In genomic region chrX:66164470-66164869, GRCh38 we compare ENCODE assay signal across 12 cellular contexts. TPM values are rescaled to one million over a fixed set of nuclear protein-coding genes. Genes with fewer than 3 reads are reported as not detected.
A peak's percentile ranks its signal among the peaks of the same experiment; 100 is the strongest.
DNase-seq lines count a peak whose midpoint lies in the region; ATAC-seq and TF ChIP-seq lines count a peak whose summit lies in the region.
"Had no signal": no experiment of that assay in that cellular context is flagged by ENCODE, and none has a peak within 500 bp of the region (broad histone marks: within the 10 kb centered on the region; RNA-seq: fewer than 3 reads in every experiment).

No MANE protein-coding gene starts in this region.

- H3K4me3 Mint-ChIP-seq in MCF 10A (ENCODE audit: unreplicated experiment) (no peak overlapping the region), osteocyte (ENCODE audit: unreplicated experiment) (peak overlapping the region; percentile 49)
- H3K4me3 Mint-ChIP-seq in stimulated activated naive B cell treated with anti-CD40 and anti-IgM and Interleukin-4, amounts not matched to agents 10 μg/mL and 1 μg/mL and 100 μg/mL, for 72 hours: no peak overlapping the region
- H3K4me3 Mint-ChIP-seq: T-helper 2 cell treated with Interferon-gamma antibody and Interleukin-4, amounts not matched to agents 5 μg/mL and 100 μg/mL, for 36 hours had no signal

- CTCF ChIA-PET in MCF 10A (lab: Yijun Ruan, JAX): no interaction called here

- BruUV-seq in MCF 10A (replicated peaks; lab: Mats Ljungman, UMichigan): no TSS peak

- H3K27me3 Mint-ChIP-seq in MCF 10A (ENCODE audit: insufficient read depth, unreplicated experiment): no peaks in the 10 kb centered on the region
- no peaks in the 10 kb centered on the region for H3K27me3 Mint-ChIP-seq in osteocyte (ENCODE audit: unreplicated experiment)
- H3K27me3 Mint-ChIP-seq in stimulated activated naive B cell treated with anti-CD40 and anti-IgM and Interleukin-4, amounts not matched to agents 10 μg/mL and 1 μg/mL and 100 μg/mL, for 72 hours: peaks cover 0 to 22% of the 10 kb centered on the region in 2 donors

- H3K27ac ChIP-seq in breast epithelium (peak overlapping the region; percentile 55 to 71), right cardiac atrium (ENCODE audit: low read length) (peak overlapping the region; percentile 64), vagina (peak overlapping the region; percentile 7)
- no peak overlapping the region for H3K27ac ChIP-seq in effector memory CD4-positive, alpha-beta T cell (ENCODE audit: insufficient read depth, low read length, poor library complexity, severe bottlenecking)

- H3K4me1 Mint-ChIP-seq in MCF 10A (ENCODE audit: insufficient read depth, unreplicated experiment) (no peaks in the 10 kb centered on the region), osteocyte (ENCODE audit: unreplicated experiment) (no peaks in the 10 kb centered on the region)
- H3K4me1 Mint-ChIP-seq in stimulated activated naive B cell treated with anti-CD40 and anti-IgM and Interleukin-4, amounts not matched to agents 10 μg/mL and 1 μg/mL and 100 μg/mL, for 72 hours: peaks cover 0 to 2% of the 10 kb centered on the region in 2 donors

- ATAC-seq in right cardiac atrium: peak in 1 of 2 donors; percentile 43
- no peak for ATAC-seq in stimulated activated naive B cell treated with anti-CD40 and anti-IgM and Interleukin-4, amounts not matched to agents 10 μg/mL and 1 μg/mL and 100 μg/mL, for 72 hours (replicated peaks)

- H3K4me1 ChIP-seq in breast epithelium (no peaks in the 10 kb centered on the region), right cardiac atrium (ENCODE audit: control insufficient read depth, insufficient read depth, low read length) (no peaks in the 10 kb centered on the region), vagina (peaks cover 6% of the 10 kb centered on the region)
- H3K4me1 ChIP-seq in effector memory CD4-positive, alpha-beta T cell (ENCODE audit: control insufficient read depth, insufficient read depth, low read length, poor library complexity, severe bottlenecking): no peaks in the 10 kb centered on the region

- H3K27me3 ChIP-seq in breast epithelium (peaks cover 0 to 23% of the 10 kb centered on the region in 2 donors), right cardiac atrium (ENCODE audit: control insufficient read depth, insufficient read depth) (no peaks in the 10 kb centered on the region), vagina (no peaks in the 10 kb centered on the region)
- no peaks in the 10 kb centered on the region for H3K27me3 ChIP-seq in effector memory CD4-positive, alpha-beta T cell (replicated peaks; ENCODE audit: control insufficient read depth, insufficient read depth, low read length, poor library complexity, severe bottlenecking)

- POLR2A ChIA-PET in MCF 10A (lab: Yijun Ruan, JAX): no interaction called here

- TF ChIP-seq CTCF in breast epithelium (IDR thresholded peaks at IDR 0.05) (no peak), MCF 10A (IDR thresholded peaks at IDR 0.05; ENCODE audit: unreplicated experiment) (no peak), osteocyte (IDR thresholded peaks at IDR 0.05) (no peak), vagina (IDR thresholded peaks at IDR 0.05) (no peak)

- WGBS in right cardiac atrium: 10% methylated on average over 3 of the region's 3 CpGs

- no peaks in the 10 kb centered on the region for H3K36me3 Mint-ChIP-seq in MCF 10A (ENCODE audit: insufficient read depth, unreplicated experiment)
- H3K36me3 Mint-ChIP-seq in osteocyte (ENCODE audit: unreplicated experiment): no peaks in the 10 kb centered on the region
- no peaks in the 10 kb centered on the region for H3K36me3 Mint-ChIP-seq in stimulated activated naive B cell treated with anti-CD40 and anti-IgM and Interleukin-4, amounts not matched to agents 10 μg/mL and 1 μg/mL and 100 μg/mL, for 72 hours

- H3K27ac Mint-ChIP-seq in MCF 10A (ENCODE audit: low read depth, unreplicated experiment) (no peak overlapping the region), osteocyte (ENCODE audit: unreplicated experiment) (no peak overlapping the region)
- no peak overlapping the region for H3K27ac Mint-ChIP-seq in stimulated activated naive B cell treated with anti-CD40 and anti-IgM and Interleukin-4, amounts not matched to agents 10 μg/mL and 1 μg/mL and 100 μg/mL, for 72 hours
- H3K27ac Mint-ChIP-seq: T-helper 2 cell treated with Interferon-gamma antibody and Interleukin-4, amounts not matched to agents 5 μg/mL and 100 μg/mL, for 36 hours had no signal

- H3K36me3 ChIP-seq in breast epithelium: no peaks in the 10 kb centered on the region
- no peaks in the 10 kb centered on the region for H3K36me3 ChIP-seq in vagina
- no peaks in the 10 kb centered on the region for H3K36me3 ChIP-seq in effector memory CD4-positive, alpha-beta T cell (ENCODE audit: control insufficient read depth, insufficient read depth, low read length)

- no peaks in the 10 kb centered on the region for H3K9me3 ChIP-seq in breast epithelium
- H3K9me3 ChIP-seq in right cardiac atrium (ENCODE audit: control insufficient read depth, low read length): no peaks in the 10 kb centered on the region
- H3K9me3 ChIP-seq in vagina: no peaks in the 10 kb centered on the region
- no peaks in the 10 kb centered on the region for H3K9me3 ChIP-seq in effector memory CD4-positive, alpha-beta T cell (ENCODE audit: control insufficient read depth, low read length)

- intact Hi-C loops in breast epithelium (cut with DNase I; ENCODE audit: low total_unique reads): no loop called here
- intact Hi-C loops in MCF 10A (cut with micrococcal nuclease): no loop called here
- intact Hi-C loops in right cardiac atrium (cut with DNase I): no loop called here
- intact Hi-C loops in vagina (cut with DNase I): no loop called here

- peak overlapping the region; percentile 27 to 56 (median 34) for H3K4me3 ChIP-seq in breast epithelium
- H3K4me3 ChIP-seq in right cardiac atrium (ENCODE audit: low read length): peak overlapping the region; percentile 87
- H3K4me3 ChIP-seq in vagina: peak overlapping the region; percentile 26
- H3K4me3 ChIP-seq in effector memory CD4-positive, alpha-beta T cell (ENCODE audit: insufficient read depth, low read depth, low read length, poor library complexity, severe bottlenecking): no peak overlapping the region

- DNase-seq in breast epithelium (ENCODE audit: low spot score in 2 of 2): no peak
- no peak for DNase-seq in MCF 10A (ENCODE audit: unreplicated experiment)
- no peak for DNase-seq in right cardiac atrium
- DNase-seq in osteocyte (ENCODE audit: extremely low spot score, unreplicated experiment): no peak
- DNase-seq in vagina (ENCODE audit: extremely low spot score in 2 of 2): no peak
- DNase-seq in stimulated activated naive B cell treated with anti-CD40 and anti-IgM and Interleukin-4, amounts not matched to agents 10 μg/mL and 1 μg/mL and 100 μg/mL, for 72 hours: no peak
- no peak for DNase-seq in DMS153 (lab: John Stamatoyannopoulos, UW)
- DNase-seq in effector memory CD4-positive, alpha-beta T cell: no peak
- DNase-seq: 8988T, HCEC 1CT, NCI-H1092 treated with DMSO at 0.1 percent for 48 hours had no signal

- H3K9me3 Mint-ChIP-seq in MCF 10A (ENCODE audit: unreplicated experiment) (peaks cover 7% of the 10 kb centered on the region), osteocyte (ENCODE audit: unreplicated experiment) (peaks cover 36% of the 10 kb centered on the region)
- H3K9me3 Mint-ChIP-seq in stimulated activated naive B cell treated with anti-CD40 and anti-IgM and Interleukin-4, amounts not matched to agents 10 μg/mL and 1 μg/mL and 100 μg/mL, for 72 hours: no peaks in the 10 kb centered on the region
- H3K9me3 Mint-ChIP-seq: T-helper 2 cell treated with Interferon-gamma antibody and Interleukin-4, amounts not matched to agents 5 μg/mL and 100 μg/mL, for 36 hours had no signal

- TF ChIP-seq POLR2A in breast epithelium (IDR thresholded peaks at IDR 0.05): no peak
- no peak for TF ChIP-seq POLR2A in vagina (IDR thresholded peaks at IDR 0.05)

RNA-seq across cellular contexts. Expression of gene HEPH, which starts 0.4 kb away (rescaled TPM):
- 10 to 100 TPM in 2 of 3 donors, 1 to 10 TPM in 1; 8.8 to 13.9 (median 11.1) TPM for total RNA-seq in breast epithelium
- 0.27 and 0.40 TPM in 2 replicates for total RNA-seq in MCF 10A (2022)
- 10 to 100 TPM; 52.5 to 71.9 (median 60.4) TPM for total RNA-seq in right cardiac atrium
- polyA plus RNA-seq in right cardiac atrium: 16.0 TPM
- 6.3 and 7.6 TPM in 2 replicates for total RNA-seq in osteocyte
- total RNA-seq in vagina: 8.6 TPM
